Comparison of ENCODE assay signal across 28 cellular contexts in the genomic region with DNA sequence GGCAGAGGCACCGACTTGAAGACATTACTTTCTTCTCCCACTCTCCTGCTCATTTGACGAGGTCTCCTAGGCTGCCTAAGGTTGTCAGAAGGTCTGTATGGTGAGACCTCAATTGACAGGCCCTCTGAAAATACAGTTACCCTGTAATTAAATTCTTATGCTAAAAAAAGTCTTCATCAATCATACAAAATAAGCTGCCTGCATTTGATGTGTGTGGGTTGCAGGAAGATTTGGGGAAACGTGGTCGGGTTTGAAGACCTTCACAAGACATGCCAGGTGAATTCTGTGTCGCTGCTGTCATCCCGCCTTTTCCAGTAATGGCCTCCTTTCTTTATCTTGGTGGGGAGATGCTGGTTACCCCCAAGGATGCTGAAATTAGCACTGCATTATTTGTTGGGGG.
"Had no signal": no experiment of that assay in that cellular context is flagged by ENCODE, and none has a peak within 500 bp of the region (broad histone marks: within the 10 kb centered on the region; RNA-seq: fewer than 3 reads in every experiment).

No MANE protein-coding gene starts in this region.

- H3K4me3 Mint-ChIP-seq: activated B cell treated with CpG ODN at 0.5 μM for 24 hours; activated CD8-positive, alpha-beta T cell treated with anti-CD3 and anti-CD28 coated beads for 36 hours; activated naive CD8-positive, alpha-beta T cell; activated T-cell treated with anti-CD3 and anti-CD28 coated beads, Interleukin-2, amount 50 U/mL, for 4 hours; activated T-helper 17 cell treated with anti-CD3 and anti-CD28 coated beads, Interleukin-2, amount 50 U/mL, for 72 hours; central memory CD8-positive, alpha-beta T cell; T-helper 17 cell; T-helper 2 cell treated with Interferon-gamma antibody and Interleukin-4, amounts not matched to agents 5 μg/mL and 100 μg/mL, for 36 hours had no signal

- H3K27me3 ChIP-seq: brain microvascular endothelial cell had no signal

- H3K36me3 Mint-ChIP-seq: activated naive CD8-positive, alpha-beta T cell had no signal

- H3K4me1 Mint-ChIP-seq: activated T-helper 17 cell treated with anti-CD3 and anti-CD28 coated beads, Interleukin-2, amount 50 U/mL, for 72 hours; central memory CD8-positive, alpha-beta T cell had no signal

- H3K9me3 Mint-ChIP-seq: activated B cell treated with CpG ODN at 0.5 μM for 24 hours; activated CD8-positive, alpha-beta T cell treated with anti-CD3 and anti-CD28 coated beads for 36 hours; activated T-cell treated with anti-CD3 and anti-CD28 coated beads, Interleukin-2, amount 50 U/mL, for 4 hours; activated T-helper 17 cell treated with anti-CD3 and anti-CD28 coated beads, Interleukin-2, amount 50 U/mL, for 72 hours; central memory CD8-positive, alpha-beta T cell; T-helper 2 cell treated with Interferon-gamma antibody and Interleukin-4, amounts not matched to agents 5 μg/mL and 100 μg/mL, for 36 hours had no signal

- DNase-seq: activated B cell treated with CpG ODN at 0.5 μM for 24 hours; activated CD4-positive, alpha-beta T cell treated with anti-CD3 and anti-CD28 coated beads for 48 hours; activated CD4-positive, alpha-beta T cell treated with anti-CD3 and anti-CD28 coated beads, Interleukin-2, amount 50 U/mL, for 1 hour; activated CD4-positive, alpha-beta T cell treated with anti-CD3 and anti-CD28 coated beads, Interleukin-2, amount 50 U/mL, for 48 hours; activated CD8-positive, alpha-beta memory T cell treated with anti-CD3 and anti-CD28 coated beads for 24 hours; activated CD8-positive, alpha-beta T cell treated with anti-CD3 and anti-CD28 coated beads for 36 hours; activated effector memory CD4-positive, alpha-beta T cell treated with Interleukin-2 at 50 U/mL for 16 hours; activated gamma-delta T cell treated with Interleukin-2 at 50 U/mL for 16 hours; activated naive CD4-positive, alpha-beta T cell treated with anti-CD3 and anti-CD28 coated beads, Interleukin-2, amount 50 U/mL, for 16 hours; activated naive CD4-positive, alpha-beta T cell treated with Interleukin-2 at 50 U/mL for 16 hours; activated T-cell treated with anti-CD3 and anti-CD28 coated beads, Interleukin-2, amount 50 U/mL, for 4 hours; amniotic stem cell; anterior cingulate cortex; brain microvascular endothelial cell; cortex of kidney; dermis blood vessel endothelial cell; effector CD8-positive, alpha-beta T cell; foreskin fibroblast; T-helper 1 cell; T-helper 17 cell; T1000; WERI-Rb-1 had no signal

- H3K27ac ChIP-seq: brain microvascular endothelial cell, WERI-Rb-1 had no signal

- ATAC-seq: activated CD4-positive, CD25-positive, alpha-beta regulatory T cell treated with anti-CD3 and anti-CD28 coated beads, Interleukin-2, amount 50 U/mL, for 24 hours; activated CD8-positive, alpha-beta T cell treated with anti-CD3 and anti-CD28 coated beads for 36 hours; activated T-cell treated with anti-CD3 and anti-CD28 coated beads, Interleukin-2, amount 50 U/mL, for 4 hours; activated T-helper 17 cell treated with anti-CD3 and anti-CD28 coated beads, Interleukin-2, amount 50 U/mL, for 72 hours; esophagus mucosa; T-helper 17 cell had no signal

- H3K27ac Mint-ChIP-seq: activated B cell treated with CpG ODN at 0.5 μM for 24 hours; activated CD8-positive, alpha-beta T cell treated with anti-CD3 and anti-CD28 coated beads for 36 hours; activated naive CD8-positive, alpha-beta T cell; activated T-helper 17 cell treated with anti-CD3 and anti-CD28 coated beads, Interleukin-2, amount 50 U/mL, for 72 hours; T-helper 17 cell; T-helper 2 cell treated with Interferon-gamma antibody and Interleukin-4, amounts not matched to agents 5 μg/mL and 100 μg/mL, for 36 hours had no signal

- H3K36me3 ChIP-seq: brain microvascular endothelial cell, WERI-Rb-1 had no signal
